9 cellular contexts compared by ENCODE assay signal in the genomic region with DNA sequence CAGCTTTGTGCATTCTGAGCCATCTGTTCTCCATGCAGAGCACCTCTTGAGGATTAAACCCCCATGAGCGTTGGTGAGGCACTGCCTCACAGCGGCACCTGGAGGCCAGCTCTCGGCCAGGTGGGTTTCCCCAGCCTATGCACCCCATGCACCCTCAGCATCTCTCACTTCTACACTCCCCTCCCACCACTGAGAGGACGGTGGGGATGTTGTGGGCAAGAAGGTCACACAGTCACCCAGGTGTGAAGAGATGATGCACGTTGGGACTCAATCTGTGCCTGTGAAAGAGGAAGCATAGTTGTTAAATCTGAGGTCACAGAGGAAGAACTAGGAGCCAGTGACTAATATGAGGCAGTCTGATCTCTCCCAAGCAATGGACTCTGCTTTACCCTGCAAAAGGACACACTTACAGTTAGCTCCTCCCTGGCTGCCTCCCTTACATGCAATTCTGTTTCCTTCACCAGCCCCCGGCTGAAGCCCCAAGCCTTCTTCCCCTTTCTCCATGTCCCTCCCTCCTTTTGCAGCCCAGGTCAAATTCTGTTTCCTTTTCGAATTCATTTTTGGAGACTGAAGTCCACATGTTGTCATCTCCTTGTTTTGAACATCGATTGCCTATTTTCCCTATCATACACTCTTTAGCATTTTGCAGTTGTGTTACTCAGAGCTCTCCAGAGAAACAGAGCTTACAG. TPM values are rescaled to one million over a fixed set of nuclear protein-coding genes. Genes with fewer than 3 reads are reported as not detected.
DNase-seq lines count a peak whose midpoint lies in the region; ATAC-seq and TF ChIP-seq lines count a peak whose summit lies in the region.
"Had no signal": no experiment of that assay in that cellular context is flagged by ENCODE, and none has a peak within 500 bp of the region (broad histone marks: within the 10 kb centered on the region; RNA-seq: fewer than 3 reads in every experiment).

No MANE protein-coding gene starts in this region.

- H3K27ac Mint-ChIP-seq in dendritic cell treated with granulocyte-macrophage colony-stimulating factor and Interleukin-4, amounts not matched to agents 40 ng/mL and 50 ng/mL, for 4 days, result peak overlapping the region; percentile 24
- H3K27ac Mint-ChIP-seq in stimulated activated naive CD8-positive, alpha-beta T cell treated with anti-CD3 and anti-CD28 coated beads, Interleukin-15, Interleukin-2, amounts not matched to agents 100 ng/mL and 50 ng/mL, for 24 hours, result peak overlapping the region; percentile 9

- H4K20me1 ChIP-seq in PC-9 (ENCODE audit: insufficient read depth), result no peaks in the 10 kb centered on the region

- H3K27me3 Mint-ChIP-seq in dendritic cell treated with granulocyte-macrophage colony-stimulating factor and Interleukin-4, amounts not matched to agents 40 ng/mL and 50 ng/mL, for 4 days, result no peaks in the 10 kb centered on the region
- H3K27me3 Mint-ChIP-seq in stimulated activated naive CD8-positive, alpha-beta T cell treated with anti-CD3 and anti-CD28 coated beads, Interleukin-15, Interleukin-2, amounts not matched to agents 100 ng/mL and 50 ng/mL, for 24 hours, result no peaks in the 10 kb centered on the region
- H3K27me3 Mint-ChIP-seq: brain had no signal

- H3K36me3 ChIP-seq in mesendoderm (ENCODE audit: control insufficient read depth, insufficient read depth, low read length) (no peaks in the 10 kb centered on the region), PC-9 (ENCODE audit: low read depth) (no peaks in the 10 kb centered on the region)

- H3K36me3 Mint-ChIP-seq in dendritic cell treated with granulocyte-macrophage colony-stimulating factor and Interleukin-4, amounts not matched to agents 40 ng/mL and 50 ng/mL, for 4 days (ENCODE audit: low read depth), result no peaks in the 10 kb centered on the region
- no peaks in the 10 kb centered on the region for H3K36me3 Mint-ChIP-seq in stimulated activated naive CD8-positive, alpha-beta T cell treated with anti-CD3 and anti-CD28 coated beads, Interleukin-15, Interleukin-2, amounts not matched to agents 100 ng/mL and 50 ng/mL, for 24 hours (ENCODE audit: low read depth)
- H3K36me3 Mint-ChIP-seq: brain had no signal

- H2BK15ac ChIP-seq in mesendoderm (replicated peaks; ENCODE audit: low read depth), result no peak overlapping the region

- no peak overlapping the region for H3K27ac ChIP-seq in mesendoderm (ENCODE audit: low read depth, low read length)
- H3K27ac ChIP-seq in PC-9, result no peak overlapping the region

- H3K4me1 Mint-ChIP-seq in dendritic cell treated with granulocyte-macrophage colony-stimulating factor and Interleukin-4, amounts not matched to agents 40 ng/mL and 50 ng/mL, for 4 days (ENCODE audit: low read depth), result peaks cover 29% of the 10 kb centered on the region
- peaks cover 25% of the 10 kb centered on the region for H3K4me1 Mint-ChIP-seq in stimulated activated naive CD8-positive, alpha-beta T cell treated with anti-CD3 and anti-CD28 coated beads, Interleukin-15, Interleukin-2, amounts not matched to agents 100 ng/mL and 50 ng/mL, for 24 hours (ENCODE audit: low read depth)
- H3K4me1 Mint-ChIP-seq: brain had no signal

- CTCF ChIA-PET in PC-9 (lab: Charles Lee), result no interaction called here

- no peak overlapping the region for H3K9ac ChIP-seq in mesendoderm (ENCODE audit: low read length)

- H3K23ac ChIP-seq in mesendoderm (ENCODE audit: low read length), result no peak overlapping the region

- H3K56ac ChIP-seq in mesendoderm (ENCODE audit: low read length), result no peak overlapping the region

- H4K5ac ChIP-seq in mesendoderm (ENCODE audit: low read length), result no peak overlapping the region

- no peak overlapping the region for H3K4me3 ChIP-seq in GM12875 (ENCODE audit: low read depth, low read length)
- H3K4me3 ChIP-seq in mesendoderm (ENCODE audit: low read length), result no peak overlapping the region
- H3K4me3 ChIP-seq in PC-9, result no peak overlapping the region

- TF ChIP-seq CTCF in GM12875 (IDR thresholded peaks at IDR 0.05; ENCODE audit: borderline replicate concordance, insufficient read depth, low read depth, low read length) (peak; percentile 34; the same call in 1 of the 2 replicates), PC-9 (conservative IDR thresholded peaks at IDR 0.05) (no peak)

- H2AK5ac ChIP-seq in mesendoderm (ENCODE audit: low read length), result no peak overlapping the region

- no peaks in the 10 kb centered on the region for H3K9me2 ChIP-seq in PC-9 (ENCODE audit: insufficient read depth)

- H4K8ac ChIP-seq in mesendoderm (ENCODE audit: low read depth, low read length), result no peak overlapping the region

- no peaks in the 10 kb centered on the region for H3K27me3 ChIP-seq in mesendoderm (ENCODE audit: insufficient read depth, low read length, poor library complexity)
- H3K27me3 ChIP-seq in PC-9 (ENCODE audit: insufficient read depth, low read depth), result no peaks in the 10 kb centered on the region

- H2AFZ ChIP-seq in PC-9, result no peak overlapping the region

- intact Hi-C loops in dendritic cell treated with granulocyte-macrophage colony-stimulating factor and Interleukin-4, amounts not matched to agents 40 ng/mL and 50 ng/mL, for 4 days (cut with micrococcal nuclease), result loop anchor here (10.0 kb wide), 1 partner anchor 245 kb away; no protein-coding TSS in a partner anchor
- intact Hi-C loops in PC-9 (cut with micrococcal nuclease; ENCODE audit: unreplicated experiment), result no loop called here

- H3K4me2 ChIP-seq in mesendoderm (ENCODE audit: low read length) (no peak overlapping the region), PC-9 (no peak overlapping the region)

- no peaks in the 10 kb centered on the region for H3K9me3 Mint-ChIP-seq in dendritic cell treated with granulocyte-macrophage colony-stimulating factor and Interleukin-4, amounts not matched to agents 40 ng/mL and 50 ng/mL, for 4 days
- H3K9me3 Mint-ChIP-seq in stimulated activated naive CD8-positive, alpha-beta T cell treated with anti-CD3 and anti-CD28 coated beads, Interleukin-15, Interleukin-2, amounts not matched to agents 100 ng/mL and 50 ng/mL, for 24 hours, result no peaks in the 10 kb centered on the region
- H3K9me3 Mint-ChIP-seq: brain had no signal

- BruUV-seq in PC-9 (replicated peaks; lab: Mats Ljungman, UMichigan), result no TSS peak

- H3K4me1 ChIP-seq in mesendoderm (ENCODE audit: control insufficient read depth, low read depth, low read length) (peaks cover 5% of the 10 kb centered on the region), PC-9 (replicated peaks; ENCODE audit: insufficient read depth) (no peaks in the 10 kb centered on the region)

- ATAC-seq in GM21423 (IDR thresholded peaks at IDR 0.05; ENCODE audit: unreplicated experiment) (peak; percentile 100), HG03571 (IDR thresholded peaks at IDR 0.05; ENCODE audit: unreplicated experiment) (peak; percentile 85)

- DNase-seq in mesendoderm (no peak), nucleus accumbens (lab: John Stamatoyannopoulos, UW) (no peak), PC-9 (no peak)

- no peak overlapping the region for H3K18ac ChIP-seq in mesendoderm (ENCODE audit: low read length)

- no peak overlapping the region for H2BK5ac ChIP-seq in mesendoderm (ENCODE audit: low read length)

- POLR2A ChIA-PET in PC-9 (lab: Charles Lee; ENCODE audit: unreplicated experiment), result no interaction called here

- no peaks in the 10 kb centered on the region for H3K9me3 ChIP-seq in PC-9 (ENCODE audit: insufficient read depth, low read depth)

- no peak overlapping the region for H2BK120ac ChIP-seq in mesendoderm (ENCODE audit: low read depth, low read length)

- no peaks in the 10 kb centered on the region for H3K79me1 ChIP-seq in mesendoderm (ENCODE audit: low read length)

- no peaks in the 10 kb centered on the region for H3K79me2 ChIP-seq in mesendoderm (ENCODE audit: control insufficient read depth, insufficient read depth, low read length)
- H3K79me2 ChIP-seq in PC-9 (ENCODE audit: low read depth), result no peaks in the 10 kb centered on the region

- H3F3A ChIP-seq in PC-9 (ENCODE audit: insufficient read depth, low read depth), result no peaks in the 10 kb centered on the region

- no peak overlapping the region for H3K4ac ChIP-seq in mesendoderm (ENCODE audit: low read depth, low read length)

- no CpG with 5 or more reads among the region's 8 CpGs for WGBS in mesendoderm (ENCODE audit: extremely low coverage, insufficient coverage, low lambda C conversion rate)

- H3K4me3 Mint-ChIP-seq in dendritic cell treated with granulocyte-macrophage colony-stimulating factor and Interleukin-4, amounts not matched to agents 40 ng/mL and 50 ng/mL, for 4 days, result peak overlapping the region; percentile 43
- H3K4me3 Mint-ChIP-seq in stimulated activated naive CD8-positive, alpha-beta T cell treated with anti-CD3 and anti-CD28 coated beads, Interleukin-15, Interleukin-2, amounts not matched to agents 100 ng/mL and 50 ng/mL, for 24 hours, result peak overlapping the region; percentile 21
- H3K4me3 Mint-ChIP-seq: brain had no signal

RNA-seq across cellular contexts. Expression of gene HS3ST3B1, which starts 58.5 kb away (rescaled TPM):
- 2.8 TPM for polyA plus RNA-seq in mesendoderm (2013, experiment 1 of 2)
- 2.8 TPM for polyA plus RNA-seq in mesendoderm (2013, experiment 2 of 2)
- total RNA-seq in PC-9 (2021), result not detected in 2 replicates
